ENCODE assay signal across 11 cellular contexts in genomic region chr20:58597021-58597940, GRCh38. TPM values are rescaled to one million over a fixed set of nuclear protein-coding genes. Genes with fewer than 3 reads are reported as not detected.
A peak's percentile ranks its signal among the peaks of the same experiment; 100 is the strongest.
DNase-seq lines count a peak whose midpoint lies in the region; ATAC-seq, FAIRE-seq and TF ChIP-seq lines count a peak whose summit lies in the region.
"Had no signal": no experiment of that assay in that cellular context is flagged by ENCODE, and none has a peak within 500 bp of the region (broad histone marks: within the 10 kb centered on the region; RNA-seq: fewer than 3 reads in every experiment).

No MANE protein-coding gene starts in this region.

- peak; percentile 25 for FAIRE-seq in D721Med (lab: Jason Lieb, UNC)

- H3K4me3 ChIP-seq in ectodermal cell (ENCODE audit: insufficient read depth, low read depth, low read length) = no peak overlapping the region
- no peak overlapping the region for H3K4me3 ChIP-seq in lower lobe of right lung
- H3K4me3 ChIP-seq in sigmoid colon = no peak overlapping the region

- H3K4me1 ChIP-seq in ectodermal cell (ENCODE audit: control insufficient read depth, insufficient read depth, low read length) (peaks cover 7% of the 10 kb centered on the region), lower lobe of right lung (no peaks in the 10 kb centered on the region), sigmoid colon (peaks cover 0 to 79% (median 62%) of the 10 kb centered on the region in 4 donors)

- no peaks in the 10 kb centered on the region for H3K27me3 ChIP-seq in ectodermal cell (ENCODE audit: control insufficient read depth, insufficient read depth, low read length, poor library complexity, severe bottlenecking)
- no peaks in the 10 kb centered on the region for H3K27me3 ChIP-seq in lower lobe of right lung (ENCODE audit: low read depth)
- no peaks in the 10 kb centered on the region for H3K27me3 ChIP-seq in sigmoid colon

- ATAC-seq in lower lobe of right lung (no peak), GM18520 (IDR thresholded peaks at IDR 0.05; ENCODE audit: unreplicated experiment) (no peak)

- 75 to 76% methylated on average over 25 of the region's 25 CpGs for WGBS in ectodermal cell, 2 experiments
- WGBS in sigmoid colon, 2 donors = 55 to 56% methylated on average over 25 of the region's 25 CpGs

- peak; percentile 77 for DNase-seq in D721Med (ENCODE audit: insufficient read length, low spot score)
- no peak for DNase-seq in lower lobe of right lung
- peak; percentile 88 for DNase-seq in sigmoid colon
- no peak for DNase-seq in dermis blood vessel endothelial cell
- DNase-seq in KG1 (lab: John Stamatoyannopoulos, UW) = no peak
- DNase-seq in NCI-H2171 (lab: John Stamatoyannopoulos, UW) = no peak
- DNase-seq: NCI-H510A, occipital lobe, SHP77 treated with DMSO at 0.1 percent for 48 hours had no signal

- TF ChIP-seq CTCF in D721Med (IDR thresholded peaks at IDR 0.05; ENCODE audit: insufficient read depth, missing control alignments) (no peak), lower lobe of right lung (IDR thresholded peaks at IDR 0.05) (no peak), sigmoid colon (IDR thresholded peaks at IDR 0.05) (no peak)

- no peaks in the 10 kb centered on the region for H3K36me3 ChIP-seq in ectodermal cell (ENCODE audit: control insufficient read depth, insufficient read depth, low read length)
- no peaks in the 10 kb centered on the region for H3K36me3 ChIP-seq in lower lobe of right lung
- no peaks in the 10 kb centered on the region for H3K36me3 ChIP-seq in sigmoid colon

- intact Hi-C loops in lower lobe of right lung (cut with DNase I) = no loop called here
- intact Hi-C loops in sigmoid colon (cut with DNase I) = loop anchor here (5.0 kb wide), 1 partner anchor 50 kb away; no protein-coding TSS in a partner anchor

- no peak for TF ChIP-seq EP300 in sigmoid colon (IDR thresholded peaks at IDR 0.05)

- H3K9me3 ChIP-seq in ectodermal cell (ENCODE audit: control insufficient read depth, low read length) = no peaks in the 10 kb centered on the region
- no peaks in the 10 kb centered on the region for H3K9me3 ChIP-seq in lower lobe of right lung
- H3K9me3 ChIP-seq in sigmoid colon = no peaks in the 10 kb centered on the region

- peak overlapping the region; percentile 22 for H3K27ac ChIP-seq in ectodermal cell (ENCODE audit: insufficient read depth, low read depth, low read length, poor library complexity, severe bottlenecking)
- peak overlapping the region; percentile 24 for H3K27ac ChIP-seq in lower lobe of right lung
- peak overlapping the region; percentile 82 to 87 (median 85) for H3K27ac ChIP-seq in sigmoid colon

- no peak for TF ChIP-seq POLR2A in sigmoid colon (IDR thresholded peaks at IDR 0.05)

RNA-seq across cellular contexts. Expression of gene STX16, which starts 53.8 kb away (rescaled TPM):
- 93.6 TPM for polyA plus RNA-seq in ectodermal cell (2013, experiment 1 of 4)
- 93.8 TPM for polyA plus RNA-seq in ectodermal cell (2013, experiment 2 of 4)
- 74.7 TPM for polyA plus RNA-seq in ectodermal cell (2013, experiment 3 of 4)
- polyA plus RNA-seq in ectodermal cell (2013, experiment 4 of 4) = 85.0 TPM
- total RNA-seq in lower lobe of right lung (67.8 TPM), sigmoid colon (100 to 1,000 TPM in 1 of 4 donors, 10 to 100 TPM in 3; 42.8 to 126 (median 57.1) TPM), dermis blood vessel endothelial cell (36.4 and 53.5 TPM in 2 replicates)
- polyA plus RNA-seq in sigmoid colon = 10 to 100 TPM; 14.6 to 43.8 (median 15.6) TPM

Comparison
In these comparisons a context has a peak if more than half of its experiments do, and no peak if none do; other contexts are left out.
1. DNase-seq: peak in D721Med (single experiment) and sigmoid colon (single experiment); none in lower lobe of right lung (single experiment), dermis blood vessel endothelial cell (single experiment), KG1 (single experiment) and NCI-H2171 (single experiment).
2. H3K27ac ChIP-seq: peak in every context shown above with its lines; median percentile 85 in sigmoid colon; 24 in lower lobe of right lung; 22 in ectodermal cell.